In the genomic region with DNA sequence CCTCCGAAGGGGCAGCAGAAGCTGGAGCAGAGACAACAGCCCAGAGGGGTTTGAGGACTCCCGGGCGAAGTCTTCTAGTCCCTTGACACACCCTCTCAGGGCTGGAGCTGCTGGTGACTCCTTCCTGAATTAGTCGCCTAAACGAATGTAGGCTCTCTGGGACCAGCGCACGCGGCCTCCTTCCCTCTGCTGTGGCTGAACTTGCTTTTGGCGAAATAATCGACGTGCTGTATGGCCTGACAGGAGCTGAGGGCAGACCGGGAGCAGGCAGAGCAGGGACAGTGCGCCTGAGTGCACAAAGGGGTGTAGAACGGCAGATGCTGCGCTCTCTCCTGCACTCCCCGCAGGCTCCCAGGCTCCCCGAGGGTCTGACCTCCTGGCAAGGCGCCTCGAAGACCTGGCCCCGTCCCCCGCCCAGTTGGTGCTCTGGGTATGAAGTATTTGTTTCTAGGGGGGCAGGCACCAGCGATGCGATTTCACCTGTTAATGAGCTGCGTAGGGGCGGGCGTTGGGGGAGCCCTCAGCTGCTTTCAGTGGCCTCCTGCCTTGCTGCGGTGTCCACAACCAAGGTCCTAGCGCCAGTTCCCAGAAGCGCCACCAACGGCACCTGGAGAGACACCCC, we compare ENCODE assay signal across 1 cellular context.
TF ChIP-seq lines count a peak whose summit lies in the region.

No MANE protein-coding gene starts in this region.

TF ChIP-seq in GM12878, 131 proteins besides CTCF, POLR2A, EP300 and RAD21 (continued from another document):
- TF ChIP-seq, protein P1, sequence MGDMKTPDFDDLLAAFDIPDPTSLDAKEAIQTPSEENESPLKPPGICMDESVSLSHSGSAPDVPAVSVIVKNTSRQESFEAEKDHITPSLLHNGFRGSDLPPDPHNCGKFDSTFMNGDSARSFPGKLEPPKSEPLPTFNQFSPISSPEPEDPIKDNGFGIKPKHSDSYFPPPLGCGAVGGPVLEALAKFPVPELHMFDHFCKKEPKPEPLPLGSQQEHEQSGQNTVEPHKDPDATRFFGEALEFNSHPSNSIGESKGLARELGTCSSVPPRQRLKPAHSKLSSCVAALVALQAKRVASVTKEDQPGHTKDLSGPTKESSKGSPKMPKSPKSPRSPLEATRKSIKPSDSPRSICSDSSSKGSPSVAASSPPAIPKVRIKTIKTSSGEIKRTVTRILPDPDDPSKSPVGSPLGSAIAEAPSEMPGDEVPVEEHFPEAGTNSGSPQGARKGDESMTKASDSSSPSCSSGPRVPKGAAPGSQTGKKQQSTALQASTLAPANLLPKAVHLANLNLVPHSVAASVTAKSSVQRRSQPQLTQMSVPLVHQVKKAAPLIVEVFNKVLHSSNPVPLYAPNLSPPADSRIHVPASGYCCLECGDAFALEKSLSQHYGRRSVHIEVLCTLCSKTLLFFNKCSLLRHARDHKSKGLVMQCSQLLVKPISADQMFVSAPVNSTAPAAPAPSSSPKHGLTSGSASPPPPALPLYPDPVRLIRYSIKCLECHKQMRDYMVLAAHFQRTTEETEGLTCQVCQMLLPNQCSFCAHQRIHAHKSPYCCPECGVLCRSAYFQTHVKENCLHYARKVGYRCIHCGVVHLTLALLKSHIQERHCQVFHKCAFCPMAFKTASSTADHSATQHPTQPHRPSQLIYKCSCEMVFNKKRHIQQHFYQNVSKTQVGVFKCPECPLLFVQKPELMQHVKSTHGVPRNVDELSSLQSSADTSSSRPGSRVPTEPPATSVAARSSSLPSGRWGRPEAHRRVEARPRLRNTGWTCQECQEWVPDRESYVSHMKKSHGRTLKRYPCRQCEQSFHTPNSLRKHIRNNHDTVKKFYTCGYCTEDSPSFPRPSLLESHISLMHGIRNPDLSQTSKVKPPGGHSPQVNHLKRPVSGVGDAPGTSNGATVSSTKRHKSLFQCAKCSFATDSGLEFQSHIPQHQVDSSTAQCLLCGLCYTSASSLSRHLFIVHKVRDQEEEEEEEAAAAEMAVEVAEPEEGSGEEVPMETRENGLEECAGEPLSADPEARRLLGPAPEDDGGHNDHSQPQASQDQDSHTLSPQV (IDR thresholded peaks at IDR 0.05): no peak
- no peak for TF ChIP-seq CREB1 (IDR thresholded peaks at IDR 0.05; ENCODE audit: low read depth)
TF ChIP-seq in GM12878: peak in this region for 0.
